Comparison of ENCODE assay signal across 9 cellular contexts in genomic region chr17:50867856-50868438, GRCh38. TPM values are rescaled to one million over a fixed set of nuclear protein-coding genes. Genes with fewer than 3 reads are reported as not detected.
A peak's percentile ranks its signal among the peaks of the same experiment; 100 is the strongest.
DNase-seq lines count a peak whose midpoint lies in the region; ATAC-seq and TF ChIP-seq lines count a peak whose summit lies in the region.
"Had no signal": no experiment of that assay in that cellular context is flagged by ENCODE, and none has a peak within 500 bp of the region (broad histone marks: within the 10 kb centered on the region; RNA-seq: fewer than 3 reads in every experiment).

No MANE protein-coding gene starts in this region.

- DNase-seq in GM23248 (no peak), foreskin fibroblast (no peak), anterior cingulate cortex (lab: John Stamatoyannopoulos, UW) (no peak), NCI-H526 treated with DMSO at 0.1 percent for 48 hours (lab: John Stamatoyannopoulos, UW) (no peak), NCI-H82 treated with DMSO at 0.1 percent for 48 hours (lab: John Stamatoyannopoulos, UW; ENCODE audit: unreplicated experiment) (no peak)

- H3K36me3 ChIP-seq in GM23248 (ENCODE audit: low read depth) (peaks cover 4% of the 10 kb centered on the region; the same call in 1 of the 2 replicates), skeletal muscle satellite cell (ENCODE audit: insufficient read depth, low read length) (peaks cover 8% of the 10 kb centered on the region)

- no peak for TF ChIP-seq CTCF in VCaP (conservative IDR thresholded peaks at IDR 0.05)
- TF ChIP-seq CTCF in foreskin fibroblast (IDR thresholded peaks at IDR 0.05; ENCODE audit: low read depth, low read length), result no peak

- ATAC-seq in HG02571 (IDR thresholded peaks at IDR 0.05; ENCODE audit: unreplicated experiment), result no peak

- H3K9me2 ChIP-seq in GM23248 (ENCODE audit: insufficient read depth), result no peaks in the 10 kb centered on the region

- WGBS in GM23248 (ENCODE audit: low coverage in 1 of 2, low lambda C conversion rate in 2 of 2, missing lambda C conversion rate in 2 of 2), 2 experiments, result 4% methylated on average over 9 of the region's 9 CpGs

- H3K27ac ChIP-seq in GM23248 (peak overlapping the region; percentile 97), VCaP (peak overlapping the region; percentile 100)

- H3K9me3 ChIP-seq in GM23248 (ENCODE audit: low read depth) (no peaks in the 10 kb centered on the region), skeletal muscle satellite cell (replicated peaks; ENCODE audit: low read length) (no peaks in the 10 kb centered on the region)

- H3K4me3 ChIP-seq in GM23248 (peak overlapping the region; percentile 92), foreskin fibroblast (ENCODE audit: low read depth in 1 of 2, low read length in 2 of 2) (peak overlapping the region; percentile 67 to 89), skeletal muscle satellite cell (ENCODE audit: low read length) (peak overlapping the region; percentile 73)

- peaks cover 24% of the 10 kb centered on the region for H3K4me1 ChIP-seq in GM23248 (ENCODE audit: insufficient read depth)
- H3K4me1 ChIP-seq in skeletal muscle satellite cell (ENCODE audit: control insufficient read depth, insufficient read depth, low read length), result peaks cover 26% of the 10 kb centered on the region

- H4K20me1 ChIP-seq in GM23248 (ENCODE audit: insufficient read depth), result peaks cover 14% of the 10 kb centered on the region; the same call in 1 of the 2 replicates

- H3K79me2 ChIP-seq in GM23248 (ENCODE audit: insufficient read depth), result peaks cover 31% of the 10 kb centered on the region

- in situ Hi-C loops in GM23248 (cut with MboI), result no loop called here

- H3K27me3 ChIP-seq in GM23248 (replicated peaks; ENCODE audit: insufficient read depth) (no peaks in the 10 kb centered on the region), skeletal muscle satellite cell (ENCODE audit: control insufficient read depth, insufficient read depth, low read length) (no peaks in the 10 kb centered on the region)

- H3F3A ChIP-seq in GM23248 (ENCODE audit: insufficient read depth), result peaks cover 24% of the 10 kb centered on the region

- H3K4me2 ChIP-seq in GM23248 (ENCODE audit: unreplicated experiment), result peak overlapping the region; percentile 94
- peak overlapping the region; percentile 84 for H3K4me2 ChIP-seq in skeletal muscle satellite cell (ENCODE audit: low read length)

- H3K9ac ChIP-seq in GM23248, result peak overlapping the region; percentile 96
- peak overlapping the region; percentile 76 for H3K9ac ChIP-seq in skeletal muscle satellite cell (ENCODE audit: low read depth, low read length)

- peak overlapping the region; percentile 86 for H2AFZ ChIP-seq in GM23248

RNA-seq across cellular contexts. Expression of gene TOB1, which starts 1.8 kb away (rescaled TPM):
- total RNA-seq in GM23248 (2014; rRNA removed; shearing (Covaris generic)), result 6.7 and 8.4 TPM in 2 replicates
- 93.8 and 96.4 TPM in 2 replicates for polyA plus RNA-seq in GM23248 (2016; fragmentation: Nextera tagmentation; extraction: Ambion mirVana)
- 4.6 and 6.3 TPM in 2 replicates for total RNA-seq in skeletal muscle satellite cell (2012; rRNA removed)

RNA-seq across cellular contexts. Expression of gene WFIKKN2, which starts 32.6 kb away (rescaled TPM):
- not detected in 2 replicates for total RNA-seq in GM23248 (2014; rRNA removed; shearing (Covaris generic))
- not detected in 2 replicates for polyA plus RNA-seq in GM23248 (2016; fragmentation: Nextera tagmentation; extraction: Ambion mirVana)
- total RNA-seq in skeletal muscle satellite cell (2012; rRNA removed), result not detected in 2 replicates
- total RNA-seq: HT1080 had no signal
